Comparison of ENCODE assay signal across 1 cellular context in the genomic region with DNA sequence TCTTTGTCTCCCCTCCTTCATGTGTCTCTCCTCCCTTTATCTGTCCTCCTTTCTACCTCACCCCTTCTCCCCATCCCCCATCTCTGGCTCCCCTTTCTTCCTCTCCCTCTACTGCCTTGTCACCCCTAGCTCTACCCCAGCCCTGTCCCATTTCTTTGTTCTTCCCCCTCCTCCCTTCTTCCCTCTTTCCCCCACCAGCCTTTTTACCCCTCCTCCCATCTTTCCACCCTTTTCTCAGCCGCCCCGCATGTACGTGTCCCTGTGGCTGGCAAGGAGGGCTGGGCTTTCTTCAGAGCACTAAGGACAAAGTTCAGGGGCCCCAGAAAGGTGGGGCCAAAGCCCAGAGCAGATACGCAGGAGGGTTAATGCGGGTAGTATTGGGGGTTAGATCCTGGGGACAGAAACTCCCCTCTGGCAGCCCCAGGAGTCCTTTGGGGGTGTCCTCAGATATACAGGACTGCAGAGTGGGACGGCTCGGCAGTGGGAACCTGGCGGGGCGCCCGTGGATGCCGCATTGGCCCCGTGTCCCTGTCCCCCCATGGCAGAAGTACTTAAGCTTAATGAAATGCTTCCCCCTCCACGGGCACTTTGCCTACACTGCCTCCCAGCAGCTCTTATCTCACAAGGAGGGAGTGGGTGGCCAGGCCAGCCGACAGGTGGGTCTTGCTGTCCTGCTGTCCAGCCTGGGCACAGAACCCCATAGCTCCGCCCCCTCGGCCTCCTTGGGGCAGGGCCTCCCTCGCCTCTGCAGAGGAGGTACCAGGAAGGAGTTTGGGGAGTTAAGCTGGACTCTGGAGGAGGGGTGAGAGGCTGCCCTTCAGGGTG.
TF ChIP-seq lines count a peak whose summit lies in the region.

No MANE protein-coding gene starts in this region.

TF ChIP-seq in H1, 55 proteins besides CTCF, POLR2A, EP300 and RAD21:
- TF ChIP-seq CHD1 (IDR thresholded peaks at IDR 0.05; ENCODE audit: low read depth, low read length) (no peak), JUN (IDR thresholded peaks at IDR 0.05; ENCODE audit: low read depth, low read length) (no peak), FOSL1 (IDR thresholded peaks at IDR 0.05; ENCODE audit: insufficient read depth, low read depth, low read length) (no peak), KDM4A (IDR thresholded peaks at IDR 0.05; ENCODE audit: low read depth, low read length, severe bottlenecking) (no peak), EZH2 (IDR thresholded peaks at IDR 0.05; ENCODE audit: low read depth, low read length, severe bottlenecking) (no peak), TAF1 (IDR thresholded peaks at IDR 0.05; ENCODE audit: low read depth, low read length) (no peak), RXRA (IDR thresholded peaks at IDR 0.05; ENCODE audit: insufficient read depth, low read depth, low read length) (no peak), GABPA (IDR thresholded peaks at IDR 0.05; ENCODE audit: borderline replicate concordance, insufficient read depth, low read length) (no peak), SIRT6 (IDR thresholded peaks at IDR 0.05; ENCODE audit: low read length) (no peak), CHD2 (IDR thresholded peaks at IDR 0.05; ENCODE audit: low read length) (no peak)
